In genomic region chr2:27211943-27212625, GRCh38 we compare ENCODE assay signal across 1 cellular context.
TF ChIP-seq lines count a peak whose summit lies in the region.

ATRAID (plus strand) TSS chr2:27212041; CDS start chr2:27212369, 328 bp downstream.
SLC5A6 (minus strand) TSS chr2:27212268; CDS start chr2:27207650, 4,618 bp downstream.

TF ChIP-seq in K562, 482 proteins besides CTCF, POLR2A, EP300 and RAD21 (continued from another document and continues in another):
- TF ChIP-seq ZBTB40 (IDR thresholded peaks at IDR 0.05) (peak; percentile 84), ZBTB40 (CRISPR knock-in tag; IDR thresholded peaks at IDR 0.05) (no peak), TCF3 (CRISPR knock-in tag; IDR thresholded peaks at IDR 0.05) (peak; percentile 50), ZNF764 (CRISPR knock-in tag; IDR thresholded peaks at IDR 0.05; ENCODE audit: low read depth) (no peak), MAFG (tag; conservative IDR thresholded peaks at IDR 0.05) (no peak), ZBTB49 (CRISPR knock-in tag; IDR thresholded peaks at IDR 0.05; ENCODE audit: borderline replicate concordance) (no peak), ZNF232 (CRISPR knock-in tag; IDR thresholded peaks at IDR 0.05) (no peak), RBBP5 (IDR thresholded peaks at IDR 0.05; ENCODE audit: borderline replicate concordance, insufficient read depth, low read length, poor library complexity, severe bottlenecking) (peak; percentile 93), PURB (CRISPR knock-in tag; IDR thresholded peaks at IDR 0.05; ENCODE audit: low read depth) (no peak), ZNF699 (CRISPR knock-in tag; IDR thresholded peaks at IDR 0.05; ENCODE audit: insufficient replicate concordance) (no peak), ETS1 (conservative IDR thresholded peaks at IDR 0.05; ENCODE audit: control insufficient read depth, low read depth, low read length) (0 out of 2 replicates have a peak, but pooled peaks have one; percentile 3), STAT6 (CRISPR knock-in tag; IDR thresholded peaks at IDR 0.05) (no peak), ADNP (tag; IDR thresholded peaks at IDR 0.05) (no peak), ATF2 (CRISPR knock-in tag; IDR thresholded peaks at IDR 0.05) (no peak), USF2 (CRISPR knock-in tag; IDR thresholded peaks at IDR 0.05) (no peak), HEY1 (CRISPR knock-in tag; IDR thresholded peaks at IDR 0.05; ENCODE audit: borderline replicate concordance) (no peak), DACH1 (IDR thresholded peaks at IDR 0.05; ENCODE audit: partially characterized antibody) (no peak), BCLAF1 (IDR thresholded peaks at IDR 0.05; ENCODE audit: borderline replicate concordance in 1 of 2, control insufficient read depth in 1 of 2, low read depth in 2 of 2, low read length in 1 of 2) (no peak), ETV1 (tag; conservative IDR thresholded peaks at IDR 0.05; ENCODE audit: low read depth) (peak; percentile 79), CBX2 (IDR thresholded peaks at IDR 0.05; ENCODE audit: insufficient read depth, low read length, poor library complexity, severe bottlenecking) (no peak), MECOM (CRISPR knock-in tag; IDR thresholded peaks at IDR 0.05) (no peak), WHSC1 (IDR thresholded peaks at IDR 0.05; ENCODE audit: low read length) (no peak), ZNF175 (CRISPR knock-in tag; IDR thresholded peaks at IDR 0.05; ENCODE audit: low read depth) (no peak), ZMIZ1 (IDR thresholded peaks at IDR 0.05; ENCODE audit: low read depth in 2 of 2, low read length in 2 of 2) (peak in 1 of 2 experiments; percentile 41; a peak in 1 of 4 replicates), RNF2 (IDR thresholded peaks at IDR 0.05) (0 out of 2 replicates have a peak, but pooled peaks have one; percentile 43), HNRNPLL (IDR thresholded peaks at IDR 0.05; ENCODE audit: low read depth, low read length, poor library complexity, severe bottlenecking) (peak; percentile 63)
